25 cellular contexts compared by ENCODE assay signal in genomic region chr12:57539134-57539768, GRCh38. TPM values are rescaled to one million over a fixed set of nuclear protein-coding genes. Genes with fewer than 3 reads are reported as not detected.
"Had no signal": no experiment of that assay in that cellular context is flagged by ENCODE, and none has a peak within 500 bp of the region (broad histone marks: within the 10 kb centered on the region; RNA-seq: fewer than 3 reads in every experiment).

No MANE protein-coding gene starts in this region.

- H3K9me3 ChIP-seq: ascending aorta, colonic mucosa, sigmoid colon, tibial artery had no signal

- H3K4me1 Mint-ChIP-seq: endodermal cell had no signal

- H3K27me3 ChIP-seq: ascending aorta, colonic mucosa, sigmoid colon, tibial artery had no signal

- H3K27ac Mint-ChIP-seq: activated CD4-positive, alpha-beta memory T cell treated with anti-CD3 and anti-CD28 coated beads, Interleukin-2, amount 10 ng/mL, durations not matched to agents 7 days and 5 days; endodermal cell had no signal

- ATAC-seq: activated CD4-positive, CD25-positive, alpha-beta regulatory T cell treated with anti-CD3 and anti-CD28 coated beads, Interleukin-2, amount 50 U/mL, for 24 hours; activated T-cell treated with anti-CD3 and anti-CD28 coated beads, Interleukin-2, amount 50 U/mL, for 4 hours; left lobe of liver had no signal

- H3K4me1 ChIP-seq: ascending aorta had no signal

- H3K4me3 ChIP-seq: ascending aorta, colonic mucosa, lung, sigmoid colon, tibial artery had no signal

- H3K9me3 Mint-ChIP-seq: activated CD4-positive, alpha-beta memory T cell treated with anti-CD3 and anti-CD28 coated beads, Interleukin-2, amount 10 ng/mL, durations not matched to agents 7 days and 5 days; activated T-cell treated with anti-CD3 and anti-CD28 coated beads, Interleukin-2, amount 50 U/mL, for 4 hours; central memory CD8-positive, alpha-beta T cell; endodermal cell; nephron had no signal

- H3K4me3 Mint-ChIP-seq: activated CD4-positive, alpha-beta memory T cell treated with anti-CD3 and anti-CD28 coated beads, Interleukin-2, amount 10 ng/mL, durations not matched to agents 7 days and 5 days; activated T-cell treated with anti-CD3 and anti-CD28 coated beads, Interleukin-2, amount 50 U/mL, for 4 hours; central memory CD8-positive, alpha-beta T cell; endodermal cell; nephron had no signal

- H3K27ac ChIP-seq: ascending aorta, colonic mucosa, sigmoid colon, tibial artery had no signal

- H3K36me3 ChIP-seq: colonic mucosa had no signal

- H3K27me3 Mint-ChIP-seq: activated CD4-positive, alpha-beta memory T cell treated with anti-CD3 and anti-CD28 coated beads, Interleukin-2, amount 10 ng/mL, durations not matched to agents 7 days and 5 days; central memory CD8-positive, alpha-beta T cell had no signal

- DNase-seq: activated CD4-positive, alpha-beta memory T cell treated with anti-CD3 and anti-CD28 coated beads, Interleukin-2, amount 10 ng/mL, durations not matched to agents 7 days and 5 days; activated effector memory CD4-positive, alpha-beta T cell treated with Interleukin-2 at 50 U/mL for 16 hours; activated naive CD4-positive, alpha-beta T cell treated with anti-CD3 and anti-CD28 coated beads, Interleukin-2, amount 50 U/mL, for 16 hours; activated T-cell treated with anti-CD3 and anti-CD28 coated beads, Interleukin-2, amount 50 U/mL, for 4 hours; colonic mucosa; endodermal cell; foreskin melanocyte; glutamatergic neuron; hypothalamus; kidney; midbrain; nucleus accumbens; posterior cingulate gyrus; sigmoid colon; stimulated activated CD4-positive, alpha-beta T cell treated with anti-CD3 and anti-CD28 coated beads, Interleukin-4, amount 100 ng/mL, for 24 hours; stimulated activated naive CD4-positive, alpha-beta T cell; substantia nigra; SW 1271; tibial artery had no signal

RNA-seq across cellular contexts. Expression of gene KIF5A, which starts 10.6 kb away (rescaled TPM):
- total RNA-seq: ascending aorta had no signal
